ENCODE assay signal across 13 cellular contexts in genomic region chr4:125388653-125389052, GRCh38.
DNase-seq lines count a peak whose midpoint lies in the region; ATAC-seq lines count a peak whose summit lies in the region.
"Had no signal": no experiment of that assay in that cellular context is flagged by ENCODE, and none has a peak within 500 bp of the region (broad histone marks: within the 10 kb centered on the region; RNA-seq: fewer than 3 reads in every experiment).

No MANE protein-coding gene starts in this region.

- H3K4me1 ChIP-seq in GM23248 (ENCODE audit: insufficient read depth): peaks cover 44% of the 10 kb centered on the region
- H3K4me1 ChIP-seq in skeletal muscle satellite cell (ENCODE audit: control insufficient read depth, insufficient read depth, low read length): peaks cover 37% of the 10 kb centered on the region

- no peak for ATAC-seq in HG02885 (IDR thresholded peaks at IDR 0.05; ENCODE audit: poor library complexity, unreplicated experiment)

- H3K27ac ChIP-seq in GM23248: peak overlapping the region; percentile 84

- DNase-seq in GM23248 (peak; percentile 72), amniotic stem cell (lab: John Stamatoyannopoulos, UW) (peak; percentile 7), fibroblast of the conjunctiva (ENCODE audit: low read depth) (peak; percentile 54), NCI-H2029 (lab: John Stamatoyannopoulos, UW) (no peak), SW480 (ENCODE audit: low spot score) (no peak)
- DNase-seq in effector CD8-positive, alpha-beta T cell (lab: John Stamatoyannopoulos, UW): no peak
- DNase-seq: activated CD4-positive, alpha-beta T cell treated with anti-CD3 and anti-CD28 coated beads, Interleukin-2, amount 50 U/mL, for 1 hour; activated effector memory CD4-positive, alpha-beta T cell treated with Interleukin-2 at 50 U/mL for 16 hours; H7; NCI-H187 treated with DMSO at 0.1 percent for 48 hours had no signal

- H3F3A ChIP-seq in GM23248 (ENCODE audit: insufficient read depth): peaks cover 54% of the 10 kb centered on the region

- no peaks in the 10 kb centered on the region for H4K20me1 ChIP-seq in GM23248 (ENCODE audit: insufficient read depth)

- H3K36me3 ChIP-seq in GM23248 (ENCODE audit: low read depth): no peaks in the 10 kb centered on the region
- no peaks in the 10 kb centered on the region for H3K36me3 ChIP-seq in skeletal muscle satellite cell (ENCODE audit: insufficient read depth, low read length)

- in situ Hi-C loops in GM23248 (cut with MboI): no loop called here

- H2AFZ ChIP-seq in GM23248: no peak overlapping the region

- 9 to 16% methylated on average over 1 of the region's 1 CpG for WGBS in GM23248 (ENCODE audit: low coverage in 1 of 2, low lambda C conversion rate in 2 of 2, missing lambda C conversion rate in 2 of 2), 2 experiments

- no peaks in the 10 kb centered on the region for H3K9me2 ChIP-seq in GM23248 (ENCODE audit: insufficient read depth)

- H3K27me3 ChIP-seq in GM23248 (replicated peaks; ENCODE audit: insufficient read depth) (no peaks in the 10 kb centered on the region), skeletal muscle satellite cell (ENCODE audit: control insufficient read depth, insufficient read depth, low read length) (no peaks in the 10 kb centered on the region)

- H3K9ac ChIP-seq in GM23248: 0 out of 2 replicates have a peak overlapping the region, but pooled peaks have one; percentile 20
- peak overlapping the region; percentile 75 for H3K9ac ChIP-seq in skeletal muscle satellite cell (ENCODE audit: low read depth, low read length)

- H3K9me3 ChIP-seq in GM23248 (ENCODE audit: low read depth) (no peaks in the 10 kb centered on the region), skeletal muscle satellite cell (replicated peaks; ENCODE audit: low read length) (no peaks in the 10 kb centered on the region)

- H3K4me3 ChIP-seq in GM23248 (peak overlapping the region; percentile 14), skeletal muscle satellite cell (ENCODE audit: low read length) (no peak overlapping the region)
- H3K4me3 ChIP-seq: lung had no signal

- H3K79me2 ChIP-seq in GM23248 (ENCODE audit: insufficient read depth): peaks cover 33% of the 10 kb centered on the region

- peak overlapping the region; percentile 89 for H3K4me2 ChIP-seq in GM23248 (ENCODE audit: unreplicated experiment)
- peak overlapping the region; percentile 67 for H3K4me2 ChIP-seq in skeletal muscle satellite cell (ENCODE audit: low read length)

Comparison
In these comparisons a context has a peak if more than half of its experiments do, and no peak if none do; other contexts are left out.
1. DNase-seq: peak in GM23248 (single experiment), amniotic stem cell (single experiment) and fibroblast of the conjunctiva (single experiment); none in effector CD8-positive, alpha-beta T cell (single experiment), NCI-H2029 (single experiment) and SW480 (single experiment).